Comparison of ENCODE assay signal across 22 cellular contexts in the genomic region with DNA sequence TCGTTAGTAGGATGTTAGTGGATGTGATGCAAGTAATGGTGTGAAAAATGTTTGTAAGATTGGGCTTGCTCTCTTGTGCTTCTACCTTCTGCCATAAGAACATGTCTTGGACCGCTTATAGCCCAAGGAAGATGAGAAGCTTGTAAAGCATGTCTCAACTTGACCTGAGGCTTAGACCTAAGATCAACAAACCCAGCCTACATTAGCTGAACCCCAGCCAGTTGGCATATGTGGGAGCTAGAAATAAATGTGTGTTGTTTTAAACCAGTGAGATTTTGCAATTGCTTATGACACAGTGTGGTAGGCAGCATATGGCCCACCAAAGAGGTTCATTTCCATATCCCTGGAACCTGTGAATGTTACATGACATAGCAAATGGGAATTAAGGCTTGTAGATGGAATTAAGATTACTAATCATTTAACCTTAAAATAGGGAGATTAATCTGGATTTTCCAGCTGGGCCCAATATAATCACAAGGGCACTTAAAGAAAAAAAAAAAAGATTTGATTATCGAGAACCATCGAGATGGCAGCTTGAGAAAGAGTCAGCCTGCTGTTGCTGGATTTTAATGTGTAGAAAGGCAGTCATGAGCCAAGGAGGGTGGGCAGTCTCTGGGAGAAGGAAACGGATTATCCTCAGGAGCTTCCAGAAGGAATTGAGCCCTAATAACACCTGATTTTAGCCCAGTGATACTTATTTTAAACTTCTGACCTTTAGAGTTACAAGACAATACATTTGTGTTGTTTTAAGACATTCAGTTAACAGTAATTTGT. TPM values are rescaled to one million over a fixed set of nuclear protein-coding genes. Genes with fewer than 3 reads are reported as not detected.
DNase-seq lines count a peak whose midpoint lies in the region; ATAC-seq and TF ChIP-seq lines count a peak whose summit lies in the region.
"Had no signal": no experiment of that assay in that cellular context is flagged by ENCODE, and none has a peak within 500 bp of the region (broad histone marks: within the 10 kb centered on the region; RNA-seq: fewer than 3 reads in every experiment).

No MANE protein-coding gene starts in this region.

- no peaks in the 10 kb centered on the region for H4K20me1 ChIP-seq in mammary epithelial cell (ENCODE audit: insufficient read depth, low read length)

- no peak overlapping the region for H3K9ac ChIP-seq in mammary epithelial cell (ENCODE audit: insufficient read depth, low read length)
- H3K9ac ChIP-seq: parathyroid adenoma had no signal

- in situ Hi-C loops in mammary epithelial cell (cut with MboI; ENCODE audit: low sequenced_read_pairs in 2 of 2): no loop called here

- CTCF ChIA-PET in mammary epithelial cell (lab: Charles Lee; ENCODE audit: low non-redundant PET): interaction anchor here (0.6 to 0.7 kb wide), 2 partner anchors 8 to 323 kb away, joined by 3 to 4 read pairs; no protein-coding TSS in a partner anchor

- no peak overlapping the region for H3K4me3 ChIP-seq in mammary epithelial cell (replicated peaks in 1 of 3; ENCODE audit: insufficient read depth in 1 of 3, low read depth in 2 of 3, low read length in 3 of 3)
- no peak overlapping the region for H3K4me3 ChIP-seq in fibroblast of villous mesenchyme (ENCODE audit: low read depth, low read length)
- H3K4me3 ChIP-seq: breast epithelium, sigmoid colon, transverse colon had no signal

- peak overlapping the region; percentile 31 for H3K4me2 ChIP-seq in mammary epithelial cell (ENCODE audit: insufficient read depth, low read depth, low read length)

- no peak for ATAC-seq in GM19463 (IDR thresholded peaks at IDR 0.05; ENCODE audit: unreplicated experiment)
- ATAC-seq in HG03469 (IDR thresholded peaks at IDR 0.05; ENCODE audit: unreplicated experiment): no peak
- ATAC-seq: left cardiac atrium; naive thymus-derived CD4-positive, alpha-beta T cell had no signal

- peak overlapping the region; percentile 38 for H2AFZ ChIP-seq in mammary epithelial cell (ENCODE audit: low read depth, low read length)
- H2AFZ ChIP-seq: parathyroid adenoma had no signal

- TF ChIP-seq CTCF in mammary epithelial cell (conservative IDR thresholded peaks at IDR 0.05 in 1 of 2, IDR thresholded peaks at IDR 0.05 in 1 of 2; ENCODE audit: extremely low read depth in 1 of 2, insufficient read depth in 1 of 2, low read depth in 1 of 2, low read length in 2 of 2) (no peak), fibroblast of villous mesenchyme (IDR thresholded peaks at IDR 0.05; ENCODE audit: insufficient read depth, low read depth, low read length) (no peak)

- BruUV-seq in mammary epithelial cell (replicated peaks; lab: Mats Ljungman, UMichigan): no TSS peak

- intact Hi-C loops in mammary epithelial cell (cut with micrococcal nuclease): no loop called here

- dilution Hi-C loops in mammary epithelial cell (cut with HindIII; ENCODE audit: low sequenced_read_pairs): no loop called here

- H3K27ac ChIP-seq in mammary epithelial cell (ENCODE audit: insufficient read depth, low read depth, low read length): no peak overlapping the region
- H3K27ac ChIP-seq: breast epithelium, parathyroid adenoma, sigmoid colon, transverse colon had no signal

- DNase-seq in EL: peak; percentile 6
- DNase-seq in NCI-H446 (lab: John Stamatoyannopoulos, UW): peak; percentile 83 to 89
- DNase-seq in mammary epithelial cell: peak; percentile 97
- DNase-seq in fibroblast of villous mesenchyme (ENCODE audit: low read depth): peak; percentile 4
- no peak for DNase-seq in A172 (ENCODE audit: low spot score)
- no peak for DNase-seq in SK-N-DZ (ENCODE audit: low spot score)
- DNase-seq: activated CD4-positive, alpha-beta T cell treated with anti-CD3 and anti-CD28 coated beads, Interleukin-2, amount 50 U/mL, for 1 hour; DMS153; GDM1; Karpas-422; left cardiac atrium; naive thymus-derived CD4-positive, alpha-beta T cell; NCI-H1092 treated with DMSO at 0.1 percent for 48 hours; NCI-H774; sigmoid colon; stimulated activated CD4-positive, alpha-beta T cell treated with anti-CD3 and anti-CD28 coated beads, Interleukin-1b, Interleukin-23, amount 100 ng/mL, for 48 hours; stimulated activated naive CD4-positive, alpha-beta T cell; transverse colon had no signal

- H3K9me3 ChIP-seq in mammary epithelial cell (replicated peaks; ENCODE audit: insufficient read depth, low read length): no peaks in the 10 kb centered on the region
- H3K9me3 ChIP-seq: breast epithelium, sigmoid colon, transverse colon had no signal

- 57% methylated on average over 5 of the region's 5 CpGs for WGBS in mammary epithelial cell (ENCODE audit: low coverage, missing lambda C conversion rate)

- H3K36me3 ChIP-seq in mammary epithelial cell (ENCODE audit: insufficient read depth, low read length): no peaks in the 10 kb centered on the region
- H3K36me3 ChIP-seq: breast epithelium, sigmoid colon, transverse colon had no signal

- no peaks in the 10 kb centered on the region for H3K79me2 ChIP-seq in mammary epithelial cell (ENCODE audit: insufficient read depth, low read length)
- H3K79me2 ChIP-seq: parathyroid adenoma had no signal

- no peaks in the 10 kb centered on the region for H3K27me3 ChIP-seq in mammary epithelial cell (ENCODE audit: insufficient read depth, low read length)
- H3K27me3 ChIP-seq: breast epithelium, sigmoid colon, transverse colon had no signal

- peaks cover 10% of the 10 kb centered on the region for H3K4me1 ChIP-seq in mammary epithelial cell (ENCODE audit: insufficient read depth, low read length)
- H3K4me1 ChIP-seq: breast epithelium, parathyroid adenoma, sigmoid colon, transverse colon had no signal

RNA-seq across cellular contexts. Expression of a gene that starts 27.3 kb away (rescaled TPM):
- 100 to 1,000 TPM in 1 of 2 donors, under 1 TPM in 1; 0.33 to 137 TPM for total RNA-seq in mammary epithelial cell
- 0.14 TPM for polyA plus RNA-seq in mammary epithelial cell
- not detected for polyA minus RNA-seq in mammary epithelial cell
- 57.0 and 108 TPM in 2 replicates for total RNA-seq in fibroblast of villous mesenchyme
- total RNA-seq in A172 (2014; rRNA removed; shearing (Covaris generic)): 56.5 and 75.7 TPM in 2 replicates
- 0.20 TPM in 1 of 2 replicates, not detected in the other for polyA plus RNA-seq in SK-N-DZ (2014; cell fraction: cytosol; rRNA removed)
- not detected in 2 replicates for polyA plus RNA-seq in SK-N-DZ (2014; cell fraction: nucleus; rRNA removed)
- total RNA-seq: naive thymus-derived CD4-positive, alpha-beta T cell had no signal
- polyA plus RNA-seq: naive thymus-derived CD4-positive, alpha-beta T cell had no signal

Comparison
In these comparisons a context has a peak if more than half of its experiments do, and no peak if none do; other contexts are left out.
1. DNase-seq: peak in EL (single experiment), NCI-H446 (2 of 2), mammary epithelial cell (single experiment) and fibroblast of villous mesenchyme (single experiment); none in A172 (single experiment) and SK-N-DZ (single experiment).